ENCODE assay signal across 16 cellular contexts in genomic region chr19:33419763-33420080, GRCh38.
"Had no signal": no experiment of that assay in that cellular context is flagged by ENCODE, and none has a peak within 500 bp of the region (broad histone marks: within the 10 kb centered on the region; RNA-seq: fewer than 3 reads in every experiment).

No MANE protein-coding gene starts in this region.

- ATAC-seq: activated CD4-positive, alpha-beta T cell treated with anti-CD3 and anti-CD28 coated beads for 36 hours; activated naive CD8-positive, alpha-beta T cell treated with anti-CD3 and anti-CD28 coated beads, Interleukin-2, amount 50 U/mL, for 24 hours; activated T-cell treated with anti-CD3 and anti-CD28 coated beads, Interleukin-2, amount 50 U/mL, for 72 hours; foreskin keratinocyte; heart right ventricle; natural killer cell; T-cell had no signal

- H3K36me3 Mint-ChIP-seq: natural killer cell had no signal

- H3K27ac ChIP-seq: ascending aorta, foreskin keratinocyte, heart right ventricle, ovary, upper lobe of left lung had no signal

- H3K4me1 ChIP-seq: ascending aorta, foreskin keratinocyte had no signal

- H3K9me3 ChIP-seq: ascending aorta, heart right ventricle, ovary, upper lobe of left lung had no signal

- H3K36me3 ChIP-seq: ascending aorta, heart right ventricle, ovary, upper lobe of left lung had no signal

- DNase-seq: activated CD4-positive, alpha-beta memory T cell treated with anti-CD3 and anti-CD28 coated beads, Interleukin-2, amount 10 ng/mL, durations not matched to agents 7 days and 5 days; activated CD4-positive, alpha-beta T cell treated with anti-CD3 and anti-CD28 coated beads for 36 hours; activated naive CD4-positive, alpha-beta T cell; activated naive CD8-positive, alpha-beta T cell treated with anti-CD3 and anti-CD28 coated beads, Interleukin-2, amount 50 U/mL, for 24 hours; activated T-cell treated with anti-CD3 and anti-CD28 coated beads, Interleukin-2, amount 50 U/mL, for 72 hours; foreskin keratinocyte; heart right ventricle; mammary epithelial cell; natural killer cell; ovary; stimulated activated CD4-positive, alpha-beta T cell treated with anti-CD3 and anti-CD28 coated beads, Interleukin-4, amount 100 ng/mL, for 1 hour; T-cell; T1000; upper lobe of left lung had no signal

- H3K27me3 Mint-ChIP-seq: activated CD4-positive, alpha-beta memory T cell treated with anti-CD3 and anti-CD28 coated beads, Interleukin-2, amount 10 ng/mL, durations not matched to agents 7 days and 5 days; activated CD4-positive, alpha-beta T cell treated with anti-CD3 and anti-CD28 coated beads for 36 hours; activated naive CD8-positive, alpha-beta T cell treated with anti-CD3 and anti-CD28 coated beads, Interleukin-2, amount 50 U/mL, for 24 hours; stimulated activated naive CD8-positive, alpha-beta T cell treated with anti-CD3 and anti-CD28 coated beads, Interleukin-15, Interleukin-2, amounts not matched to agents 100 ng/mL and 50 ng/mL, for 24 hours; T-cell had no signal

- H3K27ac Mint-ChIP-seq: activated CD4-positive, alpha-beta memory T cell treated with anti-CD3 and anti-CD28 coated beads, Interleukin-2, amount 10 ng/mL, durations not matched to agents 7 days and 5 days; activated CD4-positive, alpha-beta T cell treated with anti-CD3 and anti-CD28 coated beads for 36 hours; activated naive CD8-positive, alpha-beta T cell treated with anti-CD3 and anti-CD28 coated beads, Interleukin-2, amount 50 U/mL, for 24 hours; activated T-cell treated with anti-CD3 and anti-CD28 coated beads, Interleukin-2, amount 50 U/mL, for 72 hours; natural killer cell; stimulated activated naive CD8-positive, alpha-beta T cell treated with anti-CD3 and anti-CD28 coated beads, Interleukin-15, Interleukin-2, amounts not matched to agents 100 ng/mL and 50 ng/mL, for 24 hours; T-cell had no signal

- H3K4me3 ChIP-seq: ascending aorta, heart right ventricle, ovary, upper lobe of left lung had no signal

- H3K4me3 Mint-ChIP-seq: activated CD4-positive, alpha-beta memory T cell treated with anti-CD3 and anti-CD28 coated beads, Interleukin-2, amount 10 ng/mL, durations not matched to agents 7 days and 5 days; activated CD4-positive, alpha-beta T cell treated with anti-CD3 and anti-CD28 coated beads for 36 hours; activated naive CD8-positive, alpha-beta T cell treated with anti-CD3 and anti-CD28 coated beads, Interleukin-2, amount 50 U/mL, for 24 hours; activated T-cell treated with anti-CD3 and anti-CD28 coated beads, Interleukin-2, amount 50 U/mL, for 72 hours; natural killer cell; stimulated activated naive CD8-positive, alpha-beta T cell treated with anti-CD3 and anti-CD28 coated beads, Interleukin-15, Interleukin-2, amounts not matched to agents 100 ng/mL and 50 ng/mL, for 24 hours; T-cell had no signal

- H3K27me3 ChIP-seq: ascending aorta, foreskin keratinocyte, heart right ventricle, ovary, upper lobe of left lung had no signal

- H3K9me3 Mint-ChIP-seq: activated CD4-positive, alpha-beta memory T cell treated with anti-CD3 and anti-CD28 coated beads, Interleukin-2, amount 10 ng/mL, durations not matched to agents 7 days and 5 days; activated naive CD8-positive, alpha-beta T cell treated with anti-CD3 and anti-CD28 coated beads, Interleukin-2, amount 50 U/mL, for 24 hours; activated T-cell treated with anti-CD3 and anti-CD28 coated beads, Interleukin-2, amount 50 U/mL, for 72 hours; natural killer cell; stimulated activated naive CD8-positive, alpha-beta T cell treated with anti-CD3 and anti-CD28 coated beads, Interleukin-15, Interleukin-2, amounts not matched to agents 100 ng/mL and 50 ng/mL, for 24 hours; T-cell had no signal
